In genomic region chr4:7451434-7451789, GRCh38 we compare ENCODE assay signal across 31 cellular contexts. TPM values are rescaled to one million over a fixed set of nuclear protein-coding genes. Genes with fewer than 3 reads are reported as not detected.
"Had no signal": no experiment of that assay in that cellular context is flagged by ENCODE, and none has a peak within 500 bp of the region (broad histone marks: within the 10 kb centered on the region; RNA-seq: fewer than 3 reads in every experiment).

No MANE protein-coding gene starts in this region.

- H3K27me3 ChIP-seq: ascending aorta, MG63, Peyer's patch, SJCRH30 had no signal

- H3K4me1 ChIP-seq: ascending aorta, Peyer's patch, SJCRH30 had no signal

- H3K4me3 ChIP-seq: ascending aorta, MG63, Peyer's patch, SJCRH30, SK-N-MC had no signal

- H3K9me3 ChIP-seq: ascending aorta, MG63, Peyer's patch, SJCRH30 had no signal

- ATAC-seq: activated CD8-positive, alpha-beta T cell treated with anti-CD3 and anti-CD28 coated beads for 36 hours; activated T-cell treated with anti-CD3 and anti-CD28 coated beads, Interleukin-2, amount 50 U/mL, for 72 hours; activated T-helper 17 cell treated with anti-CD3 and anti-CD28 coated beads, Interleukin-2, amount 50 U/mL, for 72 hours had no signal

- H3K36me3 ChIP-seq: ascending aorta, MG63, Peyer's patch, SJCRH30 had no signal

- H3K27ac ChIP-seq: ascending aorta, Peyer's patch, RWPE1, SJCRH30, SK-N-MC had no signal

- DNase-seq: activated CD4-positive, alpha-beta T cell treated with anti-CD3 and anti-CD28 coated beads, Interleukin-2, amount 10 ng/mL, durations not matched to agents 24 days and 14 days; activated CD4-positive, alpha-beta T cell treated with anti-CD3 and anti-CD28 coated beads, Interleukin-2, amount 50 U/mL, for 4 hours; activated CD8-positive, alpha-beta T cell treated with anti-CD3 and anti-CD28 coated beads for 36 hours; activated effector memory CD4-positive, alpha-beta T cell treated with anti-CD3 and anti-CD28 coated beads, Interleukin-2, amount 50 U/mL, for 16 hours; activated naive CD4-positive, alpha-beta T cell; activated naive CD4-positive, alpha-beta T cell treated with anti-CD3 and anti-CD28 coated beads, Interleukin-2, amount 50 U/mL, for 16 hours; activated naive CD8-positive, alpha-beta T cell treated with anti-CD3 and anti-CD28 coated beads for 36 hours; activated T-cell treated with anti-CD3 and anti-CD28 coated beads, Interleukin-2, amount 50 U/mL, for 1 hour; activated T-cell treated with anti-CD3 and anti-CD28 coated beads, Interleukin-2, amount 50 U/mL, for 72 hours; amniotic stem cell; caudate nucleus; Kasumi-1; KG1; MG63; NCI-H1048; NCI-H1105 treated with DMSO at 0.1 percent for 48 hours; NCI-H1436; NCI-H1694 treated with DMSO at 0.1 percent for 48 hours; NCI-H2029; NCI-H345; NCI-H524 treated with DMSO at 0.1 percent for 48 hours; Peyer's patch; SHP77; SJCRH30 had no signal

- FAIRE-seq: TTC549 had no signal

RNA-seq across cellular contexts. Expression of gene PSAPL1, which starts 16.7 kb away (rescaled TPM):
- total RNA-seq: activated CD4-positive, alpha-beta T cell treated with anti-CD3 and anti-CD28 coated beads, Interleukin-2, amount 10 ng/mL, durations not matched to agents 24 days and 14 days; activated CD8-positive, alpha-beta memory T cell treated with anti-CD3 and anti-CD28 coated beads for 36 hours; activated CD8-positive, alpha-beta T cell treated with anti-CD3 and anti-CD28 coated beads for 36 hours; activated naive CD8-positive, alpha-beta T cell treated with anti-CD3 and anti-CD28 coated beads for 36 hours; activated T-cell treated with anti-CD3 and anti-CD28 coated beads, Interleukin-2, amount 50 U/mL, for 72 hours; activated T-helper 17 cell treated with anti-CD3 and anti-CD28 coated beads, Interleukin-2, amount 50 U/mL, for 72 hours; ascending aorta; NCI-H460; Peyer's patch; SJCRH30 had no signal
